ENCODE assay signal across 22 cellular contexts in genomic region chr15:88695046-88695445, GRCh38. TPM values are rescaled to one million over a fixed set of nuclear protein-coding genes. Genes with fewer than 3 reads are reported as not detected.
"Had no signal": no experiment of that assay in that cellular context is flagged by ENCODE, and none has a peak within 500 bp of the region (broad histone marks: within the 10 kb centered on the region; RNA-seq: fewer than 3 reads in every experiment).

No MANE protein-coding gene starts in this region.

- H3K27ac Mint-ChIP-seq: activated naive CD4-positive, alpha-beta T cell treated with anti-CD3 and anti-CD28 coated beads, Interleukin-2, amount 50 U/mL, for 72 hours; activated T-cell treated with anti-CD3 and anti-CD28 coated beads, Interleukin-2, amount 50 U/mL, for 24 hours; activated T-helper 17 cell treated with anti-CD3 and anti-CD28 coated beads, Interleukin-2, amount 50 U/mL, for 72 hours; immature natural killer cell; naive thymus-derived CD4-positive, alpha-beta T cell; stimulated activated naive CD8-positive, alpha-beta T cell treated with anti-CD3 and anti-CD28 coated beads, Interleukin-15, amount 100 ng/mL, for 72 hours had no signal

- H3K36me3 Mint-ChIP-seq: activated naive CD4-positive, alpha-beta T cell treated with anti-CD3 and anti-CD28 coated beads, Interleukin-2, amount 50 U/mL, for 72 hours; immature natural killer cell had no signal

- H3K4me1 Mint-ChIP-seq: activated T-helper 17 cell treated with anti-CD3 and anti-CD28 coated beads, Interleukin-2, amount 50 U/mL, for 72 hours; immature natural killer cell; stimulated activated naive CD8-positive, alpha-beta T cell treated with anti-CD3 and anti-CD28 coated beads, Interleukin-15, amount 100 ng/mL, for 72 hours had no signal

- H3K4me3 ChIP-seq: coronary artery, left lung, lung, suprapubic skin, tibial nerve had no signal

- H3K4me3 Mint-ChIP-seq: activated T-cell treated with anti-CD3 and anti-CD28 coated beads, Interleukin-2, amount 50 U/mL, for 24 hours; activated T-helper 17 cell treated with anti-CD3 and anti-CD28 coated beads, Interleukin-2, amount 50 U/mL, for 72 hours; immature natural killer cell; naive thymus-derived CD4-positive, alpha-beta T cell; neural crest cell; stimulated activated naive CD8-positive, alpha-beta T cell treated with anti-CD3 and anti-CD28 coated beads, Interleukin-15, amount 100 ng/mL, for 72 hours had no signal

- H3K9me3 Mint-ChIP-seq: activated naive CD4-positive, alpha-beta T cell treated with anti-CD3 and anti-CD28 coated beads, Interleukin-2, amount 50 U/mL, for 72 hours; activated T-cell treated with anti-CD3 and anti-CD28 coated beads, Interleukin-2, amount 50 U/mL, for 24 hours; activated T-helper 17 cell treated with anti-CD3 and anti-CD28 coated beads, Interleukin-2, amount 50 U/mL, for 72 hours; immature natural killer cell; neural crest cell; stimulated activated naive CD8-positive, alpha-beta T cell treated with anti-CD3 and anti-CD28 coated beads, Interleukin-15, amount 100 ng/mL, for 72 hours had no signal

- ATAC-seq: activated naive CD4-positive, alpha-beta T cell treated with anti-CD3 and anti-CD28 coated beads, Interleukin-2, amount 50 U/mL, for 72 hours; activated T-helper 17 cell treated with anti-CD3 and anti-CD28 coated beads, Interleukin-2, amount 50 U/mL, for 72 hours; foreskin keratinocyte; left lung; naive thymus-derived CD4-positive, alpha-beta T cell; stimulated activated naive CD8-positive, alpha-beta T cell treated with anti-CD3 and anti-CD28 coated beads, Interleukin-15, amount 100 ng/mL, for 72 hours had no signal

- DNase-seq: activated CD4-positive, alpha-beta T cell treated with anti-CD3 and anti-CD28 coated beads for 1 hour; activated CD8-positive, alpha-beta memory T cell treated with anti-CD3 and anti-CD28 coated beads for 24 hours; activated CD8-positive, alpha-beta memory T cell treated with anti-CD3 and anti-CD28 coated beads, Interleukin-2, amount 50 U/mL, for 4 hours; activated T-cell treated with anti-CD3 and anti-CD28 coated beads, Interleukin-2, amount 50 U/mL, for 24 hours; cerebellar nuclear complex; foreskin keratinocyte; immature natural killer cell; kidney glomerular epithelial cell; left lung; naive thymus-derived CD4-positive, alpha-beta T cell; occipital lobe; stimulated activated CD4-positive, alpha-beta T cell treated with anti-CD3 and anti-CD28 coated beads, Interleukin-12 subunit alpha, Interleukin-12 subunit beta, amount 100 ng/mL, for 4 hours; stimulated activated CD4-positive, alpha-beta T cell treated with anti-CD3 and anti-CD28 coated beads, Interleukin-4, amount 100 ng/mL, for 4 hours; stimulated activated naive CD8-positive, alpha-beta T cell treated with anti-CD3 and anti-CD28 coated beads, Interleukin-15, amount 100 ng/mL, for 72 hours; T-helper 1 cell had no signal

RNA-seq across cellular contexts. Expression of gene ISG20, which starts 56.2 kb away (rescaled TPM):
- total RNA-seq: occipital lobe had no signal
